Comparison of ENCODE assay signal across 13 cellular contexts in the genomic region with DNA sequence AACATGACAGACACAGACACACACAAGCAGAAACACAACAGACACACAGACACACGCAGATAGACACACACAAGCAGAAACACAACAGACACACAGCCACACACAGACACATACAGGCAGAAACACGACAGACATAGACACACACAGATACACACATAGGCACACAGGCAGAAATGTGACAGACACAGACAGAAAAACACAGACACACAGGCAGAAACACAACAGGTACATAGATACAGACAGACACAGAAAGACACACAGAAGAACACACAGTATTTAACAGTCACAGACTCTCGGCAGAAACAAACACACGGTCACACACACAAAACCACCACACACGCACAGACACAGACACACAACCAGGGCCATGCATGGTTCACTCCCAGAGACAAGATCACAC. TPM values are rescaled to one million over a fixed set of nuclear protein-coding genes. Genes with fewer than 3 reads are reported as not detected.
DNase-seq lines count a peak whose midpoint lies in the region; FAIRE-seq and TF ChIP-seq lines count a peak whose summit lies in the region.
"Had no signal": no experiment of that assay in that cellular context is flagged by ENCODE, and none has a peak within 500 bp of the region (broad histone marks: within the 10 kb centered on the region; RNA-seq: fewer than 3 reads in every experiment).

No MANE protein-coding gene starts in this region.

- H3K4me2 ChIP-seq in H1 (ENCODE audit: insufficient read depth in 1 of 2, low read depth in 2 of 2, low read length in 2 of 2) (peak overlapping the region; percentile 82 to 83), neuronal stem cell (ENCODE audit: insufficient read depth, low read length, poor library complexity, severe bottlenecking) (no peak overlapping the region)

- H2BK5ac ChIP-seq in H1 (ENCODE audit: low read depth, low read length) (peak overlapping the region; percentile 32; the same call in 1 of the 2 replicates), neuronal stem cell (ENCODE audit: low read length) (no peak overlapping the region)

- FAIRE-seq in H1 (lab: Jason Lieb, UNC), result no peak

- TF ChIP-seq RAD21 in H1 (IDR thresholded peaks at IDR 0.05 in 1 of 2, conservative IDR thresholded peaks at IDR 0.05 in 1 of 2; ENCODE audit: low read depth in 2 of 2, low read length in 2 of 2), result no peak

- H4K8ac ChIP-seq in H1 (ENCODE audit: extremely low read depth, insufficient read depth, low read length), result no peak overlapping the region
- no peak overlapping the region for H4K8ac ChIP-seq in neuronal stem cell (ENCODE audit: low read depth, low read length)

- TF ChIP-seq EP300 in H1 (IDR thresholded peaks at IDR 0.05; ENCODE audit: borderline replicate concordance in 1 of 2, low read depth in 2 of 2, low read length in 2 of 2), result no peak

- peaks cover 12% of the 10 kb centered on the region for H3K27me3 ChIP-seq in HUES64 (ENCODE audit: insufficient read depth, low read length)
- H3K27me3 ChIP-seq in H1 (replicated peaks in 1 of 4; ENCODE audit: control insufficient read depth in 3 of 4, extremely low read depth in 1 of 4, insufficient read depth in 3 of 4, low read length in 3 of 4), result peaks cover 0 to 16% (median 13%) of the 10 kb centered on the region in 4 experiments; a peak in 5 of 7 replicates
- H3K27me3 ChIP-seq in neuronal stem cell (ENCODE audit: control insufficient read depth in 3 of 3, insufficient read depth in 3 of 3, low read depth in 1 of 3, low read length in 3 of 3), result peaks cover 3 to 29% (median 28%) of the 10 kb centered on the region in 3 experiments

- H3K4ac ChIP-seq in H1 (replicated peaks; ENCODE audit: insufficient read length, low read depth, low read length), result peak overlapping the region; percentile 38
- no peak overlapping the region for H3K4ac ChIP-seq in neuronal stem cell (ENCODE audit: low read length)

- H3K79me1 ChIP-seq in H1 (ENCODE audit: low read depth, low read length), result no peaks in the 10 kb centered on the region
- H3K79me1 ChIP-seq in neuronal stem cell (ENCODE audit: low read depth, low read length), result no peaks in the 10 kb centered on the region

- H2BK12ac ChIP-seq in H1 (ENCODE audit: low read depth, low read length) (peak overlapping the region; percentile 50; the same call in 1 of the 2 replicates), neuronal stem cell (ENCODE audit: low read length) (no peak overlapping the region)

- no peak overlapping the region for H3K27ac ChIP-seq in HUES64 (ENCODE audit: low read depth, low read length)
- no peak overlapping the region for H3K27ac ChIP-seq in H1 (ENCODE audit: low read depth, low read length)
- no peak overlapping the region for H3K27ac ChIP-seq in neuronal stem cell (replicated peaks; ENCODE audit: low read length)
- H3K27ac ChIP-seq: epithelial cell of prostate had no signal

- H3K23ac ChIP-seq in H1 (ENCODE audit: insufficient read length) (no peak overlapping the region), neuronal stem cell (ENCODE audit: low read depth, low read length, poor library complexity) (peak overlapping the region; percentile 73)

- POLR2A ChIA-PET in AG04449 (lab: Yijun Ruan, JAX) (no interaction called here), H1 (lab: Charles Lee; ENCODE audit: partially characterized antibody) (no interaction called here)

- H2BK15ac ChIP-seq in H1 (ENCODE audit: low read length) (peak overlapping the region; percentile 99), neuronal stem cell (ENCODE audit: low read length) (peak overlapping the region; percentile 55)

- no peak overlapping the region for H3K14ac ChIP-seq in H1 (ENCODE audit: insufficient read length)
- no peak overlapping the region for H3K14ac ChIP-seq in neuronal stem cell (ENCODE audit: low read length)

- H2BK120ac ChIP-seq in H1 (replicated peaks; ENCODE audit: low read depth, low read length) (no peak overlapping the region), neuronal stem cell (ENCODE audit: low read depth, low read length) (no peak overlapping the region)

- no peaks in the 10 kb centered on the region for H3K79me2 ChIP-seq in H1 (ENCODE audit: control insufficient read depth in 1 of 2, insufficient read depth in 2 of 2, low read length in 2 of 2)

- H3K9ac ChIP-seq in HUES64 (ENCODE audit: low read depth, low read length) (no peak overlapping the region), H1 (replicated peaks in 1 of 4; ENCODE audit: extremely low read depth in 1 of 4, low read depth in 3 of 4, low read length in 3 of 4) (peak overlapping the region in 1 of 4 experiments; percentile 39; a peak in 2 of 7 replicates), neuronal stem cell (ENCODE audit: low read depth, low read length, poor library complexity) (no peak overlapping the region)

- TF ChIP-seq CTCF in AG04449 (IDR thresholded peaks at IDR 0.05; ENCODE audit: insufficient read depth, low read length, missing control alignments) (no peak), H1 (IDR thresholded peaks at IDR 0.05; ENCODE audit: control extremely low read depth in 1 of 3, insufficient read depth in 1 of 3, low read depth in 1 of 3, low read length in 3 of 3) (no peak)

- H4K91ac ChIP-seq in H1 (replicated peaks; ENCODE audit: insufficient read length, low read length) (no peak overlapping the region), neuronal stem cell (ENCODE audit: low read depth, low read length, poor library complexity) (no peak overlapping the region)

- H2AFZ ChIP-seq in H1 (ENCODE audit: low read length), result no peak overlapping the region
- H2AFZ ChIP-seq in neuronal stem cell (ENCODE audit: low read length), result peak overlapping the region; percentile 74

- H3K56ac ChIP-seq in H1 (replicated peaks; ENCODE audit: insufficient read length, low read depth, low read length), result no peak overlapping the region

- peaks cover 0 to 8% of the 10 kb centered on the region in 2 experiments for H4K20me1 ChIP-seq in H1 (replicated peaks in 1 of 2; ENCODE audit: control insufficient read depth in 1 of 2, insufficient read depth in 2 of 2, low read length in 2 of 2)

- H3K36me3 ChIP-seq in HUES64 (ENCODE audit: insufficient read depth, low read length) (0 out of 2 replicates have a peak, but pooled peaks cover 5% of the 10 kb centered on the region), H1 (ENCODE audit: control insufficient read depth in 2 of 4, insufficient read depth in 4 of 4, low read length in 3 of 4) (no peaks in the 10 kb centered on the region), neuronal stem cell (replicated peaks in 1 of 2; ENCODE audit: control insufficient read depth in 2 of 2, insufficient read depth in 2 of 2, low read length in 2 of 2) (peaks cover 2 to 10% of the 10 kb centered on the region in 2 donors)

- H3K9me3 ChIP-seq in HUES64 (ENCODE audit: insufficient read depth, low read depth, low read length), result no peaks in the 10 kb centered on the region
- H3K9me3 ChIP-seq in H1 (ENCODE audit: insufficient read depth in 2 of 2, low read depth in 1 of 2, low read length in 1 of 2), result no peaks in the 10 kb centered on the region
- no peaks in the 10 kb centered on the region for H3K9me3 ChIP-seq in neuronal stem cell (replicated peaks in 1 of 2; ENCODE audit: control insufficient read depth in 2 of 2, insufficient read depth in 1 of 2, low read depth in 1 of 2, low read length in 2 of 2)

- H2AK5ac ChIP-seq in H1 (ENCODE audit: low read depth, low read length) (peak overlapping the region; percentile 86), neuronal stem cell (ENCODE audit: low read depth, low read length) (no peak overlapping the region)

- H3K23me2 ChIP-seq in H1 (ENCODE audit: low read depth, low read length), result peaks cover 18% of the 10 kb centered on the region; the same call in 1 of the 2 replicates

- no peak for TF ChIP-seq POLR2A in H1 (IDR thresholded peaks at IDR 0.05; ENCODE audit: control extremely low read depth in 1 of 2, low read depth in 2 of 2, low read length in 2 of 2)

- CTCF ChIA-PET in AG04449 (lab: Yijun Ruan, JAX), result no interaction called here
- CTCF ChIA-PET in H1 (lab: Charles Lee; ENCODE audit: partially characterized antibody), result no interaction called here

- H2BK20ac ChIP-seq in H1 (ENCODE audit: low read length), result no peak overlapping the region

- H3K4me3 ChIP-seq in AG04449 (ENCODE audit: low read depth, low read length) (peak overlapping the region; percentile 72), HUES64 (ENCODE audit: low read length) (peak overlapping the region; percentile 53; the same call in 1 of the 2 replicates), H1 (ENCODE audit: extremely low read depth in 1 of 4, insufficient read depth in 2 of 4, low read depth in 3 of 4, low read length in 4 of 4) (peak overlapping the region in 1 of 4 experiments; percentile 64; a peak in 2 of 8 replicates), neuronal stem cell (ENCODE audit: low read length in 2 of 2) (no peak overlapping the region)

- H3K4me1 ChIP-seq in HUES64 (ENCODE audit: insufficient read depth, low read length) (peaks cover 8% of the 10 kb centered on the region; the same call in 1 of the 2 replicates), H1 (replicated peaks in 1 of 4; ENCODE audit: control insufficient read depth in 3 of 4, insufficient read depth in 4 of 4, low read length in 3 of 4) (peaks cover 3 to 14% (median 12%) of the 10 kb centered on the region in 4 experiments), neuronal stem cell (ENCODE audit: control insufficient read depth in 2 of 2, insufficient read depth in 1 of 2, low read depth in 1 of 2, low read length in 2 of 2) (peaks cover 5 to 18% of the 10 kb centered on the region in 2 donors)

- no peak overlapping the region for H4K5ac ChIP-seq in H1 (ENCODE audit: insufficient read length, low read depth, low read length)

- no peak for DNase-seq in AG04449 (ENCODE audit: low read depth, low spot score)
- no peak for DNase-seq in H1 (ENCODE audit: low read depth in 1 of 2, low spot score in 2 of 2)
- DNase-seq in neuronal stem cell (ENCODE audit: low spot score), result no peak
- DNase-seq in D341Med (ENCODE audit: low spot score), result no peak
- DNase-seq in foreskin melanocyte, result no peak
- DNase-seq in NCI-H774 (lab: John Stamatoyannopoulos, UW), result no peak
- no peak for DNase-seq in pons (ENCODE audit: low spot score)
- DNase-seq: GOT3, NCI-H1930, SIG-M5 had no signal

- no peak overlapping the region for H3K18ac ChIP-seq in H1 (ENCODE audit: extremely low read depth, low read length)
- H3K18ac ChIP-seq in neuronal stem cell (ENCODE audit: low read length), result peak overlapping the region; percentile 80

- WGBS in HUES64, result 80% methylated on average over 5 of the region's 5 CpGs
- WGBS in H1 (ENCODE audit: extremely low coverage in 1 of 2, insufficient coverage in 1 of 2, insufficient read length in 1 of 2, insufficient replicate concordance in 2 of 2, low coverage in 1 of 2, low lambda C conversion rate in 2 of 2, missing lambda C conversion rate in 1 of 2), 2 experiments, result 73% methylated on average over 5 of the region's 5 CpGs; no CpG with 5 or more reads in 1 of the 2 experiments
- WGBS in neuronal stem cell (ENCODE audit: extremely low coverage in 2 of 2, insufficient read length in 2 of 2, insufficient replicate concordance in 1 of 2), 2 donors, result no CpG with 5 or more reads among the region's 5 CpGs

RNA-seq across cellular contexts. Expression of a gene that starts 0.9 kb away (rescaled TPM):
- 0.70 TPM for polyA plus RNA-seq in HUES64 (2013, experiment 1 of 2)
- polyA plus RNA-seq in HUES64 (2013, experiment 2 of 2), result 0.38 TPM
- total RNA-seq in H1 (2021; fragmentation: NEBNext Ultra II Directional; extraction: Animal tissue kit (Norgen Biotek cat#: 25700)), result 0.50 and 0.75 TPM in 2 replicates
- polyA plus RNA-seq in H1 (2011; rRNA removed), result 0.39 and 0.80 TPM in 2 replicates
- 0.31 TPM for polyA plus RNA-seq in H1 (2011; cell fraction: cytosol; rRNA removed)
- polyA plus RNA-seq in H1 (2011; cell fraction: nucleus; rRNA removed), result 0.20 TPM
- polyA plus RNA-seq in H1 (2012, experiment 1 of 2), result 0.22 to 0.59 TPM (median 0.48 TPM) in 4 replicates
- polyA plus RNA-seq in H1 (2012, experiment 2 of 2), result 0.39 TPM
- polyA plus RNA-seq in H1 (2013, experiment 1 of 2), result 0.97 TPM
- 1.2 TPM for polyA plus RNA-seq in H1 (2013, experiment 2 of 2)
- 0.10 and 0.22 TPM in 2 replicates for polyA minus RNA-seq in H1 (2011; rRNA and poly(A)+ RNA removed)
- not detected for polyA minus RNA-seq in H1 (2011; cell fraction: cytosol; rRNA and poly(A)+ RNA removed)
- 0.40 TPM for polyA minus RNA-seq in H1 (2011; cell fraction: nucleus; rRNA and poly(A)+ RNA removed)
- 0.11 TPM for polyA plus RNA-seq in neuronal stem cell (2013, experiment 1 of 2)
- polyA plus RNA-seq in neuronal stem cell (2013, experiment 2 of 2), result 0.12 TPM

RNA-seq across cellular contexts. Expression of a gene that starts 20.5 kb away (rescaled TPM):
- polyA plus RNA-seq in HUES64 (2013, experiment 1 of 2), result 0.40 TPM
- 0.63 TPM for polyA plus RNA-seq in HUES64 (2013, experiment 2 of 2)
- total RNA-seq in H1 (2021; fragmentation: NEBNext Ultra II Directional; extraction: Animal tissue kit (Norgen Biotek cat#: 25700)), result 0.96 and 1.2 TPM in 2 replicates
- polyA plus RNA-seq in H1 (2011; rRNA removed), result 1.0 and 1.3 TPM in 2 replicates
- polyA plus RNA-seq in H1 (2011; cell fraction: cytosol; rRNA removed), result 0.70 TPM
- 2.2 TPM for polyA plus RNA-seq in H1 (2011; cell fraction: nucleus; rRNA removed)
- 0.86 to 1.2 TPM (median 0.93 TPM) in 4 replicates for polyA plus RNA-seq in H1 (2012, experiment 1 of 2)
- 0.75 TPM for polyA plus RNA-seq in H1 (2012, experiment 2 of 2)
- polyA plus RNA-seq in H1 (2013, experiment 1 of 2), result 2.5 TPM
- 2.3 TPM for polyA plus RNA-seq in H1 (2013, experiment 2 of 2)
- 0.82 and 1.3 TPM in 2 replicates for polyA minus RNA-seq in H1 (2011; rRNA and poly(A)+ RNA removed)
- 1.0 TPM for polyA minus RNA-seq in H1 (2011; cell fraction: cytosol; rRNA and poly(A)+ RNA removed)
- polyA minus RNA-seq in H1 (2011; cell fraction: nucleus; rRNA and poly(A)+ RNA removed), result 0.80 TPM
- 0.46 TPM for polyA plus RNA-seq in neuronal stem cell (2013, experiment 1 of 2)
- 0.47 TPM for polyA plus RNA-seq in neuronal stem cell (2013, experiment 2 of 2)
- total RNA-seq: Calu3 had no signal

RNA-seq across cellular contexts. Expression of a gene that starts 20.8 kb away (rescaled TPM):
- 20.4 TPM for polyA plus RNA-seq in HUES64 (2013, experiment 1 of 2)
- polyA plus RNA-seq in HUES64 (2013, experiment 2 of 2), result 19.5 TPM
- total RNA-seq in H1 (2021; fragmentation: NEBNext Ultra II Directional; extraction: Animal tissue kit (Norgen Biotek cat#: 25700)), result 29.9 and 36.2 TPM in 2 replicates
- polyA plus RNA-seq in H1 (2011; rRNA removed), result 25.8 and 44.1 TPM in 2 replicates
- polyA plus RNA-seq in H1 (2011; cell fraction: cytosol; rRNA removed), result 33.5 TPM
- polyA plus RNA-seq in H1 (2011; cell fraction: nucleus; rRNA removed), result 65.4 TPM
- 15.6 to 34.3 TPM (median 26.9 TPM) in 4 replicates for polyA plus RNA-seq in H1 (2012, experiment 1 of 2)
- 19.2 TPM for polyA plus RNA-seq in H1 (2012, experiment 2 of 2)
- 28.0 TPM for polyA plus RNA-seq in H1 (2013, experiment 1 of 2)
- polyA plus RNA-seq in H1 (2013, experiment 2 of 2), result 26.4 TPM
- polyA minus RNA-seq in H1 (2011; rRNA and poly(A)+ RNA removed), result 7.5 and 9.4 TPM in 2 replicates
- polyA minus RNA-seq in H1 (2011; cell fraction: cytosol; rRNA and poly(A)+ RNA removed), result 17.5 TPM
- polyA minus RNA-seq in H1 (2011; cell fraction: nucleus; rRNA and poly(A)+ RNA removed), result 16.0 TPM
- 23.9 TPM for polyA plus RNA-seq in neuronal stem cell (2013, experiment 1 of 2)
- 25.3 TPM for polyA plus RNA-seq in neuronal stem cell (2013, experiment 2 of 2)

RNA-seq across cellular contexts. Expression of a gene that starts 33.0 kb away (rescaled TPM):
- polyA plus RNA-seq in HUES64 (2013, experiment 1 of 2), result 50.4 TPM
- polyA plus RNA-seq in HUES64 (2013, experiment 2 of 2), result 58.9 TPM
- total RNA-seq in H1 (2021; fragmentation: NEBNext Ultra II Directional; extraction: Animal tissue kit (Norgen Biotek cat#: 25700)), result 74.2 and 76.1 TPM in 2 replicates
- 42.9 and 63.9 TPM in 2 replicates for polyA plus RNA-seq in H1 (2011; rRNA removed)
- 62.4 TPM for polyA plus RNA-seq in H1 (2011; cell fraction: cytosol; rRNA removed)
- polyA plus RNA-seq in H1 (2011; cell fraction: nucleus; rRNA removed), result 98.9 TPM
- 44.6 to 66.7 TPM (median 62.4 TPM) in 4 replicates for polyA plus RNA-seq in H1 (2012, experiment 1 of 2)
- polyA plus RNA-seq in H1 (2012, experiment 2 of 2), result 60.0 TPM
- polyA plus RNA-seq in H1 (2013, experiment 1 of 2), result 69.5 TPM
- 62.3 TPM for polyA plus RNA-seq in H1 (2013, experiment 2 of 2)
- 5.2 and 6.5 TPM in 2 replicates for polyA minus RNA-seq in H1 (2011; rRNA and poly(A)+ RNA removed)
- polyA minus RNA-seq in H1 (2011; cell fraction: cytosol; rRNA and poly(A)+ RNA removed), result 25.2 TPM
- polyA minus RNA-seq in H1 (2011; cell fraction: nucleus; rRNA and poly(A)+ RNA removed), result 26.3 TPM
- polyA plus RNA-seq in neuronal stem cell (2013, experiment 1 of 2), result 76.9 TPM
- 73.8 TPM for polyA plus RNA-seq in neuronal stem cell (2013, experiment 2 of 2)

RNA-seq across cellular contexts. Expression of a gene that starts 48.4 kb away (rescaled TPM):
- polyA plus RNA-seq in HUES64 (2013, experiment 1 of 2), result 34.1 TPM
- polyA plus RNA-seq in HUES64 (2013, experiment 2 of 2), result 37.2 TPM
- total RNA-seq in H1 (2021; fragmentation: NEBNext Ultra II Directional; extraction: Animal tissue kit (Norgen Biotek cat#: 25700)), result 59.6 and 62.5 TPM in 2 replicates
- 71.3 and 110 TPM in 2 replicates for polyA plus RNA-seq in H1 (2011; rRNA removed)
- polyA plus RNA-seq in H1 (2011; cell fraction: cytosol; rRNA removed), result 71.6 TPM
- polyA plus RNA-seq in H1 (2011; cell fraction: nucleus; rRNA removed), result 146 TPM
- polyA plus RNA-seq in H1 (2012, experiment 1 of 2), result 48.8 to 71.1 TPM (median 62.8 TPM) in 4 replicates
- 48.1 TPM for polyA plus RNA-seq in H1 (2012, experiment 2 of 2)
- 64.5 TPM for polyA plus RNA-seq in H1 (2013, experiment 1 of 2)
- 71.3 TPM for polyA plus RNA-seq in H1 (2013, experiment 2 of 2)
- 30.6 and 31.0 TPM in 2 replicates for polyA minus RNA-seq in H1 (2011; rRNA and poly(A)+ RNA removed)
- 48.5 TPM for polyA minus RNA-seq in H1 (2011; cell fraction: cytosol; rRNA and poly(A)+ RNA removed)
- 41.9 TPM for polyA minus RNA-seq in H1 (2011; cell fraction: nucleus; rRNA and poly(A)+ RNA removed)
- 27.9 TPM for polyA plus RNA-seq in neuronal stem cell (2013, experiment 1 of 2)
- 25.3 TPM for polyA plus RNA-seq in neuronal stem cell (2013, experiment 2 of 2)

Comparison
In these comparisons a context has a peak if more than half of its experiments do, and no peak if none do; other contexts are left out.
1. H3K4me3 ChIP-seq: peak in AG04449 (single experiment) and HUES64 (single experiment); none in neuronal stem cell (0 of 2).